ENCODE assay signal across 12 cellular contexts in the genomic region with DNA sequence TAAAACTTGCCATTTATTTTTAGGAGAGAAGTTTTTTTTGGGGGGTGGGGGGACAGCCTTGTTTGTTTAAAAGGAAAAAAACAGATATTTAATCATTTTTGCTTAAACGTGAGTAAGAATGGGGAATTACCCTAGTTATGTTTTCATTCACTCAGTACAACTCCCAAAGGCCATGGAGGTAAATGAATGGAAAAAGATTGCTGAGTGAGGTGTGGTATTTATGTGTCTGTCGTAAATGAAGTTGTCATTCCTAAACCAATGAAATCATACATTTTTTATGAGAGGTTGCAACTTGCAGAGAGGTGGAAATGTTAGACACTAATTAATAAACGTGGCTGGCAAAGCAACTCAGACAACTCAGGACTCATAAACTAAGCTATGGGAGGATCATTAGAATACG.
DNase-seq lines count a peak whose midpoint lies in the region; ATAC-seq lines count a peak whose summit lies in the region.
"Had no signal": no experiment of that assay in that cellular context is flagged by ENCODE, and none has a peak within 500 bp of the region (broad histone marks: within the 10 kb centered on the region; RNA-seq: fewer than 3 reads in every experiment).

No MANE protein-coding gene starts in this region.

- H3K4me3 ChIP-seq in BLaER1, result no peak overlapping the region
- H3K4me3 ChIP-seq: mucosa of descending colon, Peyer's patch had no signal

- H3K4me3 Mint-ChIP-seq in activated naive CD8-positive, alpha-beta T cell treated with anti-CD3 and anti-CD28 coated beads, Interleukin-2, amount 10 ng/mL, durations not matched to agents 7 days and 5 days, result peak overlapping the region; percentile 56

- H3K9ac ChIP-seq in BLaER1, result 0 out of 2 replicates have a peak overlapping the region, but pooled peaks have one; percentile 8

- POLR2A ChIA-PET in activated naive CD8-positive, alpha-beta T cell treated with anti-CD3 and anti-CD28 coated beads, Interleukin-2, amount 10 ng/mL, durations not matched to agents 7 days and 5 days (lab: Charles Lee), result interaction anchor here (1.0 to 1.8 kb wide), 3 partner anchors 9 to 57 kb away, joined by 4 to 16 read pairs (median 6); no protein-coding TSS in a partner anchor

- H3K27me3 ChIP-seq in BLaER1, result no peaks in the 10 kb centered on the region
- H3K27me3 ChIP-seq: Peyer's patch had no signal

- H3K4me2 ChIP-seq in BLaER1, result peak overlapping the region; percentile 93

- no peaks in the 10 kb centered on the region for H3K27me3 Mint-ChIP-seq in activated naive CD8-positive, alpha-beta T cell treated with anti-CD3 and anti-CD28 coated beads, Interleukin-2, amount 10 ng/mL, durations not matched to agents 7 days and 5 days

- no peaks in the 10 kb centered on the region for H3K9me3 Mint-ChIP-seq in activated naive CD8-positive, alpha-beta T cell treated with anti-CD3 and anti-CD28 coated beads, Interleukin-2, amount 10 ng/mL, durations not matched to agents 7 days and 5 days

- peak overlapping the region; percentile 24; the same call in 1 of the 2 replicates for H3K27ac ChIP-seq in BLaER1
- H3K27ac ChIP-seq: Peyer's patch had no signal

- peaks cover 99% of the 10 kb centered on the region for H3K4me1 ChIP-seq in BLaER1

- peaks cover 59% of the 10 kb centered on the region for H3K36me3 Mint-ChIP-seq in activated naive CD8-positive, alpha-beta T cell treated with anti-CD3 and anti-CD28 coated beads, Interleukin-2, amount 10 ng/mL, durations not matched to agents 7 days and 5 days

- ATAC-seq in GM18909 (IDR thresholded peaks at IDR 0.05; ENCODE audit: poor library complexity, unreplicated experiment) (peak; percentile 16), HG03378 (IDR thresholded peaks at IDR 0.05; ENCODE audit: unreplicated experiment) (peak; percentile 27), GM18870 (IDR thresholded peaks at IDR 0.05; ENCODE audit: unreplicated experiment) (no peak), GM21381 (IDR thresholded peaks at IDR 0.05; ENCODE audit: unreplicated experiment) (no peak)
- peak; percentile 5 for ATAC-seq in activated naive CD8-positive, alpha-beta T cell treated with anti-CD3 and anti-CD28 coated beads, Interleukin-2, amount 10 ng/mL, durations not matched to agents 7 days and 5 days (ENCODE audit: low read depth)

- H3K9me3 ChIP-seq in BLaER1, result no peaks in the 10 kb centered on the region
- H3K9me3 ChIP-seq: mucosa of descending colon, Peyer's patch had no signal

- DNase-seq in activated naive CD8-positive, alpha-beta T cell treated with anti-CD3 and anti-CD28 coated beads, Interleukin-2, amount 10 ng/mL, durations not matched to agents 7 days and 5 days, result no peak
- no peak for DNase-seq in superior temporal gyrus (ENCODE audit: extremely low spot score)
- no peak for DNase-seq in NOMO-1 treated with DMSO at 0.1 percent for 48 hours (lab: John Stamatoyannopoulos, UW; ENCODE audit: unreplicated experiment)
- DNase-seq: effector CD8-positive, alpha-beta T cell; mucosa of descending colon; NCI-H1092; Peyer's patch had no signal

- peak overlapping the region; percentile 84 for H3K27ac Mint-ChIP-seq in activated naive CD8-positive, alpha-beta T cell treated with anti-CD3 and anti-CD28 coated beads, Interleukin-2, amount 10 ng/mL, durations not matched to agents 7 days and 5 days

- peaks cover 74% of the 10 kb centered on the region for H3K4me1 Mint-ChIP-seq in activated naive CD8-positive, alpha-beta T cell treated with anti-CD3 and anti-CD28 coated beads, Interleukin-2, amount 10 ng/mL, durations not matched to agents 7 days and 5 days

- H3K36me3 ChIP-seq in BLaER1, result peaks cover 34% of the 10 kb centered on the region

- H4K20me1 ChIP-seq in BLaER1, result peaks cover 56% of the 10 kb centered on the region

Comparison
In these comparisons a context has a peak if more than half of its experiments do, and no peak if none do; other contexts are left out.
1. ATAC-seq: peak in GM18909 (single experiment), HG03378 (single experiment) and activated naive CD8-positive, alpha-beta T cell treated with anti-CD3 and anti-CD28 coated beads, Interleukin-2, amount 10 ng/mL, durations not matched to agents 7 days and 5 days (single experiment); none in GM18870 (single experiment) and GM21381 (single experiment).